Comparison of ENCODE assay signal across 17 cellular contexts in the genomic region with DNA sequence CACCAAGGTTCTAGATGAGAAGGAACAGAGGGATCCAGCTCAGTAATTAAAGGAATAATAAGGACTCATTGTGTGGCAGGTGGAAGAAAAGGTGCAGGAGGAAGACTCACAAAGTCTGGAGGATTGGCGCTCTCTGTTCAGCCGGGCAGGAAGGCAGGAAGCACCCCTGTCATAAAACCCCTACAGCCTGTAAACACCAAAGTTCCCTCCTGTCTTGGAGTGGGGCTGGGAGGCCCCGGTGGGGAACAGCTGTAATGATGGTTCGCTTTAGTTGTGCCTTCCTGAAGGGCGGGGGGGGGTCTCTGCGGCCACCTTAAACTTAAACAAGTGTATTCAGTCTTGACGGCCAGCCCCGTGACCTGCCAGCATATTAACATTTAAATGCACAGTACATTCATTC.
DNase-seq lines count a peak whose midpoint lies in the region; ATAC-seq, FAIRE-seq and TF ChIP-seq lines count a peak whose summit lies in the region.
"Had no signal": no experiment of that assay in that cellular context is flagged by ENCODE, and none has a peak within 500 bp of the region (broad histone marks: within the 10 kb centered on the region; RNA-seq: fewer than 3 reads in every experiment).

No MANE protein-coding gene starts in this region.

- H2AK5ac ChIP-seq in H1 (ENCODE audit: low read depth, low read length), result peak overlapping the region; percentile 75

- no peak overlapping the region for H3K27ac ChIP-seq in H1 (ENCODE audit: low read depth, low read length)
- H3K27ac ChIP-seq: GM23248, KMS-11 had no signal

- H3K79me1 ChIP-seq in H1 (ENCODE audit: low read depth, low read length), result no peaks in the 10 kb centered on the region

- no peaks in the 10 kb centered on the region for H3K9me3 ChIP-seq in H1 (ENCODE audit: insufficient read depth in 2 of 2, low read depth in 1 of 2, low read length in 1 of 2)
- H3K9me3 ChIP-seq: BE2C had no signal

- H2AFZ ChIP-seq in H1 (ENCODE audit: low read length), result no peak overlapping the region
- H2AFZ ChIP-seq: GM23248 had no signal

- WGBS in H1 (ENCODE audit: extremely low coverage in 1 of 2, insufficient coverage in 1 of 2, insufficient read length in 1 of 2, insufficient replicate concordance in 2 of 2, low coverage in 1 of 2, low lambda C conversion rate in 2 of 2, missing lambda C conversion rate in 1 of 2), 2 experiments, result 53% methylated on average over 8 of the region's 8 CpGs; no CpG with 5 or more reads in 1 of the 2 experiments

- no peak overlapping the region for H3K9ac ChIP-seq in H1 (replicated peaks in 1 of 4; ENCODE audit: extremely low read depth in 1 of 4, low read depth in 3 of 4, low read length in 3 of 4)
- H3K9ac ChIP-seq: GM23248, KMS-11 had no signal

- TF ChIP-seq RAD21 in H1 (IDR thresholded peaks at IDR 0.05 in 1 of 2, conservative IDR thresholded peaks at IDR 0.05 in 1 of 2; ENCODE audit: low read depth in 2 of 2, low read length in 2 of 2), result no peak

- H2BK5ac ChIP-seq in H1 (ENCODE audit: low read depth, low read length), result peak overlapping the region; percentile 82; the same call in 1 of the 2 replicates

- no peak overlapping the region for H4K5ac ChIP-seq in H1 (ENCODE audit: insufficient read length, low read depth, low read length)

- peak overlapping the region; percentile 91; the same call in 1 of the 2 replicates for H2BK12ac ChIP-seq in H1 (ENCODE audit: low read depth, low read length)

- FAIRE-seq in H1 (lab: Jason Lieb, UNC), result no peak
- FAIRE-seq: A204.1, GM12878 had no signal

- H3K56ac ChIP-seq in H1 (replicated peaks; ENCODE audit: insufficient read length, low read depth, low read length), result no peak overlapping the region

- TF ChIP-seq CTCF in H1 (IDR thresholded peaks at IDR 0.05; ENCODE audit: control extremely low read depth in 1 of 3, insufficient read depth in 1 of 3, low read depth in 1 of 3, low read length in 3 of 3), result no peak

- H3K36me3 ChIP-seq in H7 (replicated peaks; ENCODE audit: control insufficient read depth, insufficient read depth, low read length) (no peaks in the 10 kb centered on the region), H1 (ENCODE audit: control insufficient read depth in 2 of 4, insufficient read depth in 4 of 4, low read length in 3 of 4) (no peaks in the 10 kb centered on the region)
- H3K36me3 ChIP-seq: BE2C had no signal

- H3K23ac ChIP-seq in H1 (ENCODE audit: insufficient read length), result no peak overlapping the region

- H3K4me2 ChIP-seq in H1 (ENCODE audit: insufficient read depth in 1 of 2, low read depth in 2 of 2, low read length in 2 of 2), result peak overlapping the region; percentile 15 to 31; a peak in 3 of 4 replicates
- H3K4me2 ChIP-seq: KMS-11 had no signal

- peak overlapping the region; percentile 74; the same call in 1 of the 2 replicates for H2BK20ac ChIP-seq in H1 (ENCODE audit: low read length)

- ATAC-seq in GM18505 (IDR thresholded peaks at IDR 0.05; ENCODE audit: unreplicated experiment), result no peak
- ATAC-seq: GM12878 had no signal

- no peaks in the 10 kb centered on the region for H4K20me1 ChIP-seq in H1 (replicated peaks in 1 of 2; ENCODE audit: control insufficient read depth in 1 of 2, insufficient read depth in 2 of 2, low read length in 2 of 2)

- H3K27me3 ChIP-seq in H7 (ENCODE audit: control insufficient read depth, insufficient read depth, low read length) (no peaks in the 10 kb centered on the region), H1 (replicated peaks in 1 of 4; ENCODE audit: control insufficient read depth in 3 of 4, extremely low read depth in 1 of 4, insufficient read depth in 3 of 4, low read length in 3 of 4) (no peaks in the 10 kb centered on the region; a peak in 1 of 7 replicates)
- H3K27me3 ChIP-seq: BE2C had no signal

- peaks cover 7 to 31% (median 23%) of the 10 kb centered on the region in 4 experiments for H3K4me1 ChIP-seq in H1 (replicated peaks in 1 of 4; ENCODE audit: control insufficient read depth in 3 of 4, insufficient read depth in 4 of 4, low read length in 3 of 4)

- H3K4me3 ChIP-seq in H7 (ENCODE audit: insufficient read depth, low read depth, low read length) (no peak overlapping the region), H1 (ENCODE audit: extremely low read depth in 1 of 4, insufficient read depth in 2 of 4, low read depth in 3 of 4, low read length in 4 of 4) (no peak overlapping the region)
- H3K4me3 ChIP-seq: GM12878, GM23248 had no signal

- no peak for TF ChIP-seq EP300 in H1 (IDR thresholded peaks at IDR 0.05; ENCODE audit: borderline replicate concordance in 1 of 2, low read depth in 2 of 2, low read length in 2 of 2)

- POLR2A ChIA-PET in H1 (lab: Charles Lee; ENCODE audit: partially characterized antibody), result interaction anchor here (0.6 kb wide), 1 partner anchor 10 kb away, joined by 3 read pairs; no protein-coding TSS in a partner anchor

- H2BK120ac ChIP-seq in H1 (replicated peaks; ENCODE audit: low read depth, low read length), result no peak overlapping the region

- no peak for TF ChIP-seq POLR2A in H1 (IDR thresholded peaks at IDR 0.05; ENCODE audit: control extremely low read depth in 1 of 2, low read depth in 2 of 2, low read length in 2 of 2)
- no peak for TF ChIP-seq POLR2A in GM18505 (IDR thresholded peaks at IDR 0.05; ENCODE audit: borderline replicate concordance, extremely low read depth, insufficient read depth, insufficient read length)

- H3K18ac ChIP-seq in H1 (ENCODE audit: extremely low read depth, low read length), result peak overlapping the region; percentile 72; the same call in 1 of the 2 replicates

- H3K4ac ChIP-seq in H1 (replicated peaks; ENCODE audit: insufficient read length, low read depth, low read length), result no peak overlapping the region

- H3K79me2 ChIP-seq in H1 (ENCODE audit: control insufficient read depth in 1 of 2, insufficient read depth in 2 of 2, low read length in 2 of 2), result 0 out of 4 replicates have a peak, but pooled peaks cover 0 to 3% of the 10 kb centered on the region in 2 experiments

- CTCF ChIA-PET in H1 (lab: Charles Lee; ENCODE audit: partially characterized antibody), result interaction anchor here (0.8 to 4.7 kb wide), 6 partner anchors 9 to 94 kb away, joined by 3 to 34 read pairs (median 4); no protein-coding TSS in a partner anchor

- H4K8ac ChIP-seq in H1 (ENCODE audit: extremely low read depth, insufficient read depth, low read length), result no peak overlapping the region

- peak overlapping the region; percentile 54 for H4K91ac ChIP-seq in H1 (replicated peaks; ENCODE audit: insufficient read length, low read length)

- no peak overlapping the region for H3K14ac ChIP-seq in H1 (ENCODE audit: insufficient read length)

- peak overlapping the region; percentile 25; the same call in 1 of the 2 replicates for H2BK15ac ChIP-seq in H1 (ENCODE audit: low read length)

- peak; percentile 59 for DNase-seq in H7
- DNase-seq in H1 (ENCODE audit: low read depth in 1 of 2, low spot score in 2 of 2), result no peak
- DNase-seq in left kidney (ENCODE audit: low read depth, low spot score), result peak; percentile 36
- DNase-seq in C1 segment of cervical spinal cord (lab: John Stamatoyannopoulos, UW), result no peak
- no peak for DNase-seq in NCI-H1930 (lab: John Stamatoyannopoulos, UW)
- no peak for DNase-seq in HT-29 (ENCODE audit: low spot score)
- DNase-seq: ACHN; BE2C; CD4-positive, alpha-beta memory T cell; DMS153; DMS79; GM23248; H9 had no signal

- H3K23me2 ChIP-seq in H1 (ENCODE audit: low read depth, low read length), result 0 out of 2 replicates have a peak, but pooled peaks cover 2% of the 10 kb centered on the region

TF ChIP-seq in H1, 55 proteins besides CTCF, POLR2A, EP300 and RAD21:
- no peak for TF ChIP-seq CHD1 (IDR thresholded peaks at IDR 0.05; ENCODE audit: low read depth, low read length)
- TF ChIP-seq RNF2 (IDR thresholded peaks at IDR 0.05; ENCODE audit: borderline replicate concordance, low read depth, low read length, missing control alignments, poor library complexity, severe bottlenecking), result no peak
- no peak for TF ChIP-seq CHD2 (IDR thresholded peaks at IDR 0.05; ENCODE audit: low read length)
- no peak for TF ChIP-seq EGR1 (IDR thresholded peaks at IDR 0.05; ENCODE audit: borderline replicate concordance, low read depth, low read length)
- no peak for TF ChIP-seq SAP30 (IDR thresholded peaks at IDR 0.05; ENCODE audit: insufficient read depth, insufficient replicate concordance, low read length)
TF ChIP-seq in H1: peak in this region for 0.

Comparison
In these comparisons a context has a peak if more than half of its experiments do, and no peak if none do; other contexts are left out.
1. DNase-seq: peak in H7 (single experiment) and left kidney (single experiment); none in H1 (0 of 2), C1 segment of cervical spinal cord (0 of 14), NCI-H1930 (0 of 2) and HT-29 (single experiment).